8 cellular contexts compared by ENCODE assay signal in the genomic region with DNA sequence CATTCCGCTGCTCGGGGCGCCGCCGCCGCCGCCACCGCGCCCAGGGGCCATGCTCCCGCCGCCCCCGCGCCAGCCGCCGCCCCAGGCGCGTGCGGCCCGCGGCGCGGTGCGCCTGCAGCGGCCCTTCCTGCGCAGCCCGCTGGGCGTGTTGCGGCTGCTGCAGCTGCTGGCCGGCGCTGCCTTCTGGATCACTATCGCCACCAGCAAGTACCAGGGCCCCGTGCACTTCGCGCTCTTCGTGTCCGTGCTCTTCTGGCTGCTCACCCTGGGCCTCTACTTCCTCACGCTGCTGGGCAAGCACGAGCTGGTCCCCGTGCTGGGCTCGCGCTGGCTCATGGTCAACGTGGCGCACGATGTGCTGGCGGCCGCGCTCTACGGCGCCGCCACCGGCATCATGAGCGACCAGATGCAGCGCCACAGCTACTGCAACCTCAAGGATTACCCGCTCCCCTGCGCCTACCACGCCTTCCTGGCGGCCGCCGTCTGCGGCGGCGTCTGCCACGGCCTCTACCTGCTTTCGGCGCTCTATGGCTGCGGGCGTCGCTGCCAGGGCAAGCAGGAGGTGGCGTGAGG. TPM values are rescaled to one million over a fixed set of nuclear protein-coding genes. Genes with fewer than 3 reads are reported as not detected.
DNase-seq lines count a peak whose midpoint lies in the region; ATAC-seq and TF ChIP-seq lines count a peak whose summit lies in the region.

No MANE protein-coding gene starts in this region.

- no peaks in the 10 kb centered on the region for H3K79me2 ChIP-seq in KMS-11 (ENCODE audit: insufficient read depth, low read depth)

- H3K4me1 Mint-ChIP-seq in T-helper 1 cell treated with Interleukin-12 subunit alpha and Interleukin-12 subunit beta and Interleukin-4 antibody, amounts not matched to agents 30 μg/mL and 1 μg/mL, for 36 hours (ENCODE audit: low read depth): peaks cover 12% of the 10 kb centered on the region

- H3K4me3 ChIP-seq in KMS-11 (IDR thresholded peaks at IDR 0.05; ENCODE audit: insufficient read depth, low read depth, low read length) (no peak overlapping the region), iPS-11a (ENCODE audit: low read depth, low read length) (peak overlapping the region; percentile 78), sigmoid colon (peak overlapping the region; percentile 65 to 80 (median 73))

- H3K36me3 Mint-ChIP-seq in T-helper 1 cell treated with Interleukin-12 subunit alpha and Interleukin-12 subunit beta and Interleukin-4 antibody, amounts not matched to agents 30 μg/mL and 1 μg/mL, for 36 hours (ENCODE audit: low read depth): no peaks in the 10 kb centered on the region

- WGBS in sigmoid colon, 2 donors: 0 to 1% methylated on average over 69 of the region's 69 CpGs

- H3K27me3 Mint-ChIP-seq in T-helper 1 cell treated with Interleukin-12 subunit alpha and Interleukin-12 subunit beta and Interleukin-4 antibody, amounts not matched to agents 30 μg/mL and 1 μg/mL, for 36 hours (ENCODE audit: low read depth): peaks cover 49% of the 10 kb centered on the region

- TF ChIP-seq POLR2A in sigmoid colon (IDR thresholded peaks at IDR 0.05): no peak

- no peaks in the 10 kb centered on the region for H3K9me3 ChIP-seq in sigmoid colon

- H3K9me3 Mint-ChIP-seq in T-helper 1 cell treated with Interleukin-12 subunit alpha and Interleukin-12 subunit beta and Interleukin-4 antibody, amounts not matched to agents 30 μg/mL and 1 μg/mL, for 36 hours: no peaks in the 10 kb centered on the region

- peak overlapping the region; percentile 86 for H3K27ac ChIP-seq in KMS-11
- H3K27ac ChIP-seq in sigmoid colon: peak overlapping the region; percentile 95 to 100 (median 98)

- peak overlapping the region; percentile 55 for H3K4me2 ChIP-seq in KMS-11

- TF ChIP-seq CTCF in KMS-11 (conservative IDR thresholded peaks at IDR 0.05; ENCODE audit: low read depth, low read length): no peak
- TF ChIP-seq CTCF in sigmoid colon (IDR thresholded peaks at IDR 0.05): no peak

- intact Hi-C loops in sigmoid colon (cut with DNase I): no loop called here

- no peaks in the 10 kb centered on the region for H4K20me1 ChIP-seq in KMS-11 (ENCODE audit: insufficient read depth)

- H3K36me3 ChIP-seq in KMS-11 (ENCODE audit: insufficient read depth) (no peaks in the 10 kb centered on the region), sigmoid colon (peaks cover 0 to 23% (median 4%) of the 10 kb centered on the region in 4 donors)

- H3K4me1 ChIP-seq in KMS-11 (ENCODE audit: low read depth, poor library complexity, severe bottlenecking): peaks cover 7% of the 10 kb centered on the region
- H3K4me1 ChIP-seq in sigmoid colon: peaks cover 2 to 80% (median 67%) of the 10 kb centered on the region in 4 donors

- peak overlapping the region; percentile 98 for H3K4me3 Mint-ChIP-seq in T-helper 1 cell treated with Interleukin-12 subunit alpha and Interleukin-12 subunit beta and Interleukin-4 antibody, amounts not matched to agents 30 μg/mL and 1 μg/mL, for 36 hours

- H3K9ac ChIP-seq in KMS-11: peak overlapping the region; percentile 93

- peak; percentile 81 for ATAC-seq in GM21576 (IDR thresholded peaks at IDR 0.05; ENCODE audit: unreplicated experiment)
- no peak for ATAC-seq in GM18517 (IDR thresholded peaks at IDR 0.05; ENCODE audit: unreplicated experiment)

- peak; percentile 88 for DNase-seq in ELF-1 (ENCODE audit: low read depth, low spot score)
- peak; percentile 53 for DNase-seq in brain pericyte (ENCODE audit: low read depth, low spot score)
- peak; percentile 88 for DNase-seq in sigmoid colon

- H3K27ac Mint-ChIP-seq in T-helper 1 cell treated with Interleukin-12 subunit alpha and Interleukin-12 subunit beta and Interleukin-4 antibody, amounts not matched to agents 30 μg/mL and 1 μg/mL, for 36 hours: peak overlapping the region; percentile 78

- no peaks in the 10 kb centered on the region for H3K27me3 ChIP-seq in KMS-11 (ENCODE audit: insufficient read depth, low read depth)
- H3K27me3 ChIP-seq in sigmoid colon: no peaks in the 10 kb centered on the region

- peak overlapping the region; percentile 83 for H2AFZ ChIP-seq in KMS-11 (ENCODE audit: low read depth)

- no peak for TF ChIP-seq EP300 in sigmoid colon (IDR thresholded peaks at IDR 0.05)

RNA-seq across cellular contexts. Expression of a gene that starts 0.4 kb away (rescaled TPM):
- total RNA-seq in sigmoid colon: 10 to 100 TPM; 17.3 to 40.7 (median 22.0) TPM
- 10 to 100 TPM; 16.2 to 22.2 (median 16.7) TPM for polyA plus RNA-seq in sigmoid colon

RNA-seq across cellular contexts. Expression of a gene that starts 23.0 kb away (rescaled TPM):
- total RNA-seq in sigmoid colon: 10 to 100 TPM in 3 of 4 donors, 1 to 10 TPM in 1; 8.9 to 15.9 (median 12.4) TPM
- 10 to 100 TPM in 1 of 3 donors, 1 to 10 TPM in 2; 7.2 to 42.2 (median 7.9) TPM for polyA plus RNA-seq in sigmoid colon

RNA-seq across cellular contexts. Expression of a gene that starts 26.9 kb away (rescaled TPM):
- total RNA-seq in sigmoid colon: 10 to 100 TPM; 10.5 to 16.1 (median 12.2) TPM
- 10 to 100 TPM; 22.6 to 58.3 (median 31.8) TPM for polyA plus RNA-seq in sigmoid colon

RNA-seq across cellular contexts. Expression of a gene that starts 57.9 kb away (rescaled TPM):
- 10 to 100 TPM in 3 of 4 donors, 1 to 10 TPM in 1; 9.9 to 24.6 (median 21.4) TPM for total RNA-seq in sigmoid colon
- 1 to 10 TPM in 1 of 3 donors, under 1 TPM in 2; 0.46 to 5.0 (median 0.60) TPM for polyA plus RNA-seq in sigmoid colon
